Comparison of ENCODE assay signal across 8 cellular contexts in genomic region chr11:6927030-6927617, GRCh38.
DNase-seq lines count a peak whose midpoint lies in the region; ATAC-seq and TF ChIP-seq lines count a peak whose summit lies in the region.

No MANE protein-coding gene starts in this region.

- TF ChIP-seq CTCF in fibroblast of pulmonary artery (IDR thresholded peaks at IDR 0.05; ENCODE audit: low read length, missing control alignments) = no peak

- H2AFZ ChIP-seq in ACC112 (ENCODE audit: low read length, unreplicated experiment) = peak overlapping the region; percentile 40

- peak; percentile 37 for ATAC-seq in GM18520 (IDR thresholded peaks at IDR 0.05; ENCODE audit: unreplicated experiment)
- peak; percentile 70 for ATAC-seq in HG02973 (IDR thresholded peaks at IDR 0.05; ENCODE audit: unreplicated experiment)

- H3K36me3 ChIP-seq in ACC112 (ENCODE audit: insufficient read depth, low read length) = no peaks in the 10 kb centered on the region

- H3K27me3 ChIP-seq in ACC112 (ENCODE audit: insufficient read depth, low read length) = no peaks in the 10 kb centered on the region

- peak overlapping the region; percentile 98 for H3K4me3 ChIP-seq in ACC112 (ENCODE audit: low read depth, low read length)
- peak overlapping the region; percentile 91 for H3K4me3 ChIP-seq in fibroblast of pulmonary artery (replicated peaks; ENCODE audit: low read depth, low read length)
- peak overlapping the region; percentile 49 to 73 (median 59) for H3K4me3 ChIP-seq in skin epidermis

- H3K27ac ChIP-seq in ACC112 (ENCODE audit: low read depth, low read length) (peak overlapping the region; percentile 44), skin epidermis (peak overlapping the region in 9 of 21 experiments; percentile 28 to 71 (median 49))

- H3K79me2 ChIP-seq in ACC112 (ENCODE audit: control insufficient read depth, insufficient read depth, low read length, unreplicated experiment) = peaks cover 5% of the 10 kb centered on the region

- peaks cover 17% of the 10 kb centered on the region for H3K4me1 ChIP-seq in ACC112 (ENCODE audit: control insufficient read depth, insufficient read depth, low read length, unreplicated experiment)

- peak; percentile 52 for DNase-seq in OCI-M1 (lab: John Stamatoyannopoulos, UW)
- no peak for DNase-seq in fibroblast of pulmonary artery (ENCODE audit: low read depth)
- no peak for DNase-seq in HPDE6-E6E7 (ENCODE audit: extremely low spot score)
- no peak for DNase-seq in hippocampal formation (lab: John Stamatoyannopoulos, UW)
